Comparison of ENCODE assay signal across 15 cellular contexts in genomic region chrX:108399427-108400165, GRCh38. TPM values are rescaled to one million over a fixed set of nuclear protein-coding genes. Genes with fewer than 3 reads are reported as not detected.
DNase-seq lines count a peak whose midpoint lies in the region; ATAC-seq and TF ChIP-seq lines count a peak whose summit lies in the region.
"Had no signal": no experiment of that assay in that cellular context is flagged by ENCODE, and none has a peak within 500 bp of the region (broad histone marks: within the 10 kb centered on the region; RNA-seq: fewer than 3 reads in every experiment).

No MANE protein-coding gene starts in this region.

- no peak for TF ChIP-seq CTCF in AG09319 (IDR thresholded peaks at IDR 0.05; ENCODE audit: low read depth, low read length)
- no peak for TF ChIP-seq CTCF in IMR-90 (conservative IDR thresholded peaks at IDR 0.05; ENCODE audit: low read depth, low read length)
- no peak for TF ChIP-seq CTCF in brain (conservative IDR thresholded peaks at IDR 0.05)
- no peak for TF ChIP-seq CTCF in endothelial cell (IDR thresholded peaks at IDR 0.05; ENCODE audit: unreplicated experiment)

- no peak overlapping the region for H3K4ac ChIP-seq in IMR-90 (ENCODE audit: low read depth, low read length)

- no peak overlapping the region for H2AK9ac ChIP-seq in IMR-90 (replicated peaks; ENCODE audit: low read depth, low read length, poor library complexity)

- H3K4me3 Mint-ChIP-seq in brain (no peak overlapping the region), endothelial cell (ENCODE audit: unreplicated experiment) (no peak overlapping the region)
- H3K4me3 Mint-ChIP-seq in activated naive CD4-positive, alpha-beta T cell treated with anti-CD3 and anti-CD28 coated beads, Interleukin-2, amount 10 ng/mL, durations not matched to agents 7 days and 5 days: no peak overlapping the region

- H3K9ac ChIP-seq in IMR-90 (ENCODE audit: low read depth, low read length): no peak overlapping the region

- H2BK120ac ChIP-seq in IMR-90 (ENCODE audit: low read depth, low read length): no peak overlapping the region

- no peak overlapping the region for H2BK20ac ChIP-seq in IMR-90 (ENCODE audit: low read depth, low read length)

- H4K8ac ChIP-seq in IMR-90 (ENCODE audit: low read depth in 2 of 2, low read length in 2 of 2): no peak overlapping the region

- no peak for TF ChIP-seq POLR2A in IMR-90 (IDR thresholded peaks at IDR 0.05; ENCODE audit: low read depth, low read length)

- no peaks in the 10 kb centered on the region for H4K20me1 ChIP-seq in IMR-90 (ENCODE audit: insufficient read depth, low read length)

- no peaks in the 10 kb centered on the region; the same call in 1 of the 2 replicates for H3K27me3 ChIP-seq in IMR-90 (ENCODE audit: control insufficient read depth, insufficient read depth, low read length)
- H3K27me3 ChIP-seq: BE2C had no signal

- in situ Hi-C loops in IMR-90 (cut with MboI; ENCODE audit: low sequenced_read_pairs): no loop called here

- H3K4me3 ChIP-seq in IMR-90 (ENCODE audit: insufficient read depth, low read depth, low read length): no peak overlapping the region

- H2AFZ ChIP-seq in IMR-90 (replicated peaks; ENCODE audit: low read length, poor library complexity): no peak overlapping the region

- H2BK15ac ChIP-seq in IMR-90 (ENCODE audit: low read depth, low read length): no peak overlapping the region

- dilution Hi-C loops in IMR-90 (cut with HindIII; ENCODE audit: low sequenced_read_pairs, unreplicated experiment): no loop called here

- peak overlapping the region in 3 of 5 experiments; percentile 4 to 55 (median 41) for H3K27ac Mint-ChIP-seq in brain
- no peak overlapping the region for H3K27ac Mint-ChIP-seq in endothelial cell (ENCODE audit: unreplicated experiment)
- no peak overlapping the region for H3K27ac Mint-ChIP-seq in activated naive CD4-positive, alpha-beta T cell treated with anti-CD3 and anti-CD28 coated beads, Interleukin-2, amount 10 ng/mL, durations not matched to agents 7 days and 5 days

- peaks cover 20% of the 10 kb centered on the region for H3K4me1 Mint-ChIP-seq in brain
- peaks cover 2% of the 10 kb centered on the region for H3K4me1 Mint-ChIP-seq in endothelial cell (ENCODE audit: unreplicated experiment)
- H3K4me1 Mint-ChIP-seq in activated naive CD4-positive, alpha-beta T cell treated with anti-CD3 and anti-CD28 coated beads, Interleukin-2, amount 10 ng/mL, durations not matched to agents 7 days and 5 days: no peaks in the 10 kb centered on the region

- no peak overlapping the region for H3K18ac ChIP-seq in IMR-90 (ENCODE audit: low read depth, low read length)

- H3K36me3 Mint-ChIP-seq in brain (no peaks in the 10 kb centered on the region), endothelial cell (ENCODE audit: low read depth, unreplicated experiment) (no peaks in the 10 kb centered on the region)
- H3K36me3 Mint-ChIP-seq in activated naive CD4-positive, alpha-beta T cell treated with anti-CD3 and anti-CD28 coated beads, Interleukin-2, amount 10 ng/mL, durations not matched to agents 7 days and 5 days: no peaks in the 10 kb centered on the region

- no peak for TF ChIP-seq RAD21 in IMR-90 (IDR thresholded peaks at IDR 0.05; ENCODE audit: low read length)

- POLR2A ChIA-PET in IMR-90 (lab: Charles Lee; ENCODE audit: unreplicated experiment): no interaction called here

- CTCF ChIA-PET in IMR-90 (lab: Yijun Ruan, JAX): no interaction called here
- CTCF ChIA-PET in activated naive CD4-positive, alpha-beta T cell treated with anti-CD3 and anti-CD28 coated beads, Interleukin-2, amount 10 ng/mL, durations not matched to agents 7 days and 5 days (lab: Charles Lee): no interaction called here

- peak; percentile 29; the same call in 1 of the 2 replicates for ATAC-seq in IMR-90 (ENCODE audit: low read depth)
- ATAC-seq in HG03520 (IDR thresholded peaks at IDR 0.05; ENCODE audit: unreplicated experiment): no peak

- H3K14ac ChIP-seq in IMR-90 (replicated peaks; ENCODE audit: low read depth, low read length): no peak overlapping the region

- H4K91ac ChIP-seq in IMR-90 (ENCODE audit: insufficient read depth, low read depth, low read length): no peak overlapping the region

- no peaks in the 10 kb centered on the region for H3K36me3 ChIP-seq in IMR-90 (ENCODE audit: control insufficient read depth, insufficient read depth, low read length)
- H3K36me3 ChIP-seq: BE2C had no signal

- no peaks in the 10 kb centered on the region for H3K4me1 ChIP-seq in IMR-90 (ENCODE audit: control insufficient read depth, insufficient read depth, low read length)
- H3K4me1 ChIP-seq: BE2C had no signal

- no peak overlapping the region for H4K5ac ChIP-seq in IMR-90 (ENCODE audit: low read depth, low read length)

- intact Hi-C loops in IMR-90 (cut with micrococcal nuclease): no loop called here

- no peaks in the 10 kb centered on the region for H3K9me3 ChIP-seq in IMR-90 (ENCODE audit: control insufficient read depth, insufficient read depth, low read length)
- H3K9me3 ChIP-seq: BE2C had no signal

- H3K56ac ChIP-seq in IMR-90 (ENCODE audit: extremely low read depth, insufficient read depth, low read length): no peak overlapping the region

- no peak overlapping the region for H2BK5ac ChIP-seq in IMR-90 (ENCODE audit: low read depth, low read length, poor library complexity, severe bottlenecking)

- H3K23ac ChIP-seq in IMR-90 (ENCODE audit: low read depth, low read length): no peak overlapping the region

- no peak overlapping the region for H3K4me2 ChIP-seq in IMR-90 (ENCODE audit: low read depth, low read length)

- H3K9me1 ChIP-seq in IMR-90 (ENCODE audit: insufficient read depth, low read length): no peaks in the 10 kb centered on the region

- H3K27me3 Mint-ChIP-seq in brain (no peaks in the 10 kb centered on the region), endothelial cell (ENCODE audit: unreplicated experiment) (peaks cover 3% of the 10 kb centered on the region)
- H3K27me3 Mint-ChIP-seq in activated naive CD4-positive, alpha-beta T cell treated with anti-CD3 and anti-CD28 coated beads, Interleukin-2, amount 10 ng/mL, durations not matched to agents 7 days and 5 days: no peaks in the 10 kb centered on the region

- no peaks in the 10 kb centered on the region for H3K79me1 ChIP-seq in IMR-90 (ENCODE audit: low read depth in 1 of 2, low read length in 2 of 2)

- no peak overlapping the region for H2AK5ac ChIP-seq in IMR-90 (ENCODE audit: low read depth, low read length)

- BruUV-seq in IMR-90 (replicated peaks; lab: Mats Ljungman, UMichigan): no TSS peak

- H3K9me3 Mint-ChIP-seq in brain: no peaks in the 10 kb centered on the region
- H3K9me3 Mint-ChIP-seq in endothelial cell (ENCODE audit: unreplicated experiment): no peaks in the 10 kb centered on the region
- H3K9me3 Mint-ChIP-seq in activated naive CD4-positive, alpha-beta T cell treated with anti-CD3 and anti-CD28 coated beads, Interleukin-2, amount 10 ng/mL, durations not matched to agents 7 days and 5 days: no peaks in the 10 kb centered on the region

- no CpG with 5 or more reads among the region's 1 CpG for WGBS in IMR-90 (ENCODE audit: extremely low coverage in 2 of 2, insufficient read length in 1 of 2), 2 experiments

- DNase-seq in AG09319 (ENCODE audit: extremely low read depth, low read depth) (peak; percentile 12), IMR-90 (peak; percentile 10), iris pigment epithelial cell (ENCODE audit: low read depth) (peak; percentile 43), endothelial cell (ENCODE audit: low spot score) (no peak), NCI-H1105 (lab: John Stamatoyannopoulos, UW) (no peak)
- no peak for DNase-seq in activated naive CD4-positive, alpha-beta T cell treated with anti-CD3 and anti-CD28 coated beads, Interleukin-2, amount 10 ng/mL, durations not matched to agents 7 days and 5 days
- DNase-seq: activated naive CD4-positive, alpha-beta T cell; BE2C; cerebellar nuclear complex; DND-41; NCI-H1092 had no signal

- no peak overlapping the region for H3K27ac ChIP-seq in IMR-90 (ENCODE audit: insufficient read depth, low read length)

TF ChIP-seq in IMR-90, 13 proteins besides CTCF, POLR2A, EP300 and RAD21:
- TF ChIP-seq MAFK (IDR thresholded peaks at IDR 0.05; ENCODE audit: low read depth, low read length) (no peak), RFX5 (IDR thresholded peaks at IDR 0.05; ENCODE audit: low read depth, low read length) (no peak)

RNA-seq across cellular contexts. Expression of gene COL4A6, which starts 38.6 kb away (rescaled TPM):
- total RNA-seq in IMR-90 (2012; rRNA removed): 0.28 and 0.36 TPM in 2 replicates
- 0.69 and 0.74 TPM in 2 replicates for polyA plus RNA-seq in IMR-90 (2012; rRNA removed)
- polyA plus RNA-seq in IMR-90 (2012; cell fraction: cytosol; rRNA removed): 0.41 and 0.48 TPM in 2 replicates
- 1.3 and 2.3 TPM in 2 replicates for polyA plus RNA-seq in IMR-90 (2012; cell fraction: nucleus; rRNA removed; ENCODE audit: low replicate concordance)
- polyA plus RNA-seq in brain (ENCODE audit: insufficient read depth, low read depth, low replicate concordance): 0.29 TPM
- 10.5 TPM for total RNA-seq in endothelial cell (ENCODE audit: unreplicated experiment)
- total RNA-seq: mononuclear cell, SK-MEL-5 had no signal

RNA-seq across cellular contexts. Expression of gene COL4A5, which starts 40.0 kb away (rescaled TPM):
- 15.0 and 16.3 TPM in 2 replicates for total RNA-seq in IMR-90 (2012; rRNA removed)
- polyA plus RNA-seq in IMR-90 (2012; rRNA removed): 21.6 and 26.6 TPM in 2 replicates
- polyA plus RNA-seq in IMR-90 (2012; cell fraction: cytosol; rRNA removed): 13.1 and 20.0 TPM in 2 replicates
- 62.0 and 109 TPM in 2 replicates for polyA plus RNA-seq in IMR-90 (2012; cell fraction: nucleus; rRNA removed; ENCODE audit: low replicate concordance)
- polyA plus RNA-seq in brain (ENCODE audit: insufficient read depth, low read depth, low replicate concordance): 15.1 TPM
- total RNA-seq in endothelial cell (ENCODE audit: unreplicated experiment): 54.6 TPM
- total RNA-seq: mononuclear cell had no signal

Comparison
In these comparisons a context has a peak if more than half of its experiments do, and no peak if none do; other contexts are left out.
1. DNase-seq: peak in AG09319 (single experiment), IMR-90 (single experiment) and iris pigment epithelial cell (single experiment); none in endothelial cell (single experiment), activated naive CD4-positive, alpha-beta T cell treated with anti-CD3 and anti-CD28 coated beads, Interleukin-2, amount 10 ng/mL, durations not matched to agents 7 days and 5 days (single experiment) and NCI-H1105 (single experiment).
2. H3K27ac Mint-ChIP-seq: peak in brain (3 of 5); none in endothelial cell (single experiment) and activated naive CD4-positive, alpha-beta T cell treated with anti-CD3 and anti-CD28 coated beads, Interleukin-2, amount 10 ng/mL, durations not matched to agents 7 days and 5 days (single experiment).